ENCODE assay signal across 22 cellular contexts in the genomic region with DNA sequence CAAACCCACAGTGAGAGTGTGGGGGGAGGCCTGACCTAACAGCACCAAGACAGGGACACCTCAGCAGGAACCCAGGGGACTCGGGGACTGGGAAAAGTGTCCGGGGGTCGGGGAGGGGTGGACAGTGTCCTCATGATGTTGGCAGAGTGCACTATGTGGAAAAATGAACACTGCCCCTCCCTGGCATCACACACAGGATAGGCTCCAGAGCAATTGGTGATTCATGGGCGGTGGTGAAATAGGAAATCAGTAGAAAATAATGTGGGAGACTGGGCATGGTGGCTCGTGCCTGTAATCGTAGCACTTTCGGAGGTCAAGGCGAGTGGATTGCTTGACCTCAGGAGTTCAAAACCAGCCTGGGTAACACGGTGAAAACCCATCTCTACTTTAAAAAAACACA. TPM values are rescaled to one million over a fixed set of nuclear protein-coding genes. Genes with fewer than 3 reads are reported as not detected.
"Had no signal": no experiment of that assay in that cellular context is flagged by ENCODE, and none has a peak within 500 bp of the region (broad histone marks: within the 10 kb centered on the region; RNA-seq: fewer than 3 reads in every experiment).

No MANE protein-coding gene starts in this region.

- H3K27me3 Mint-ChIP-seq: stimulated activated naive CD8-positive, alpha-beta T cell treated with anti-CD3 and anti-CD28 coated beads, Interleukin-15, Interleukin-2, amounts not matched to agents 100 ng/mL and 50 ng/mL, for 24 hours had no signal

- DNase-seq: dermis blood vessel endothelial cell; effector memory CD4-positive, alpha-beta T cell; erythroblast; esophagus squamous epithelium; gastrocnemius medialis; head of caudate nucleus; left ventricle myocardium superior; natural killer cell; psoas muscle; right cardiac atrium; sigmoid colon; stimulated activated CD4-positive, alpha-beta T cell treated with anti-CD3 and anti-CD28 coated beads, Interleukin-4, amount 100 ng/mL, for 4 hours; thyroid gland; trophoblast cell had no signal

- H3K27ac Mint-ChIP-seq: natural killer cell; stimulated activated memory B cell treated with anti-CD40 and anti-IgM and Interleukin-4, amounts not matched to agents 10 μg/mL and 1 μg/mL and 100 μg/mL, for 72 hours; stimulated activated naive CD8-positive, alpha-beta T cell treated with anti-CD3 and anti-CD28 coated beads, Interleukin-15, Interleukin-2, amounts not matched to agents 100 ng/mL and 50 ng/mL, for 24 hours had no signal

- H3K4me3 ChIP-seq: coronary artery, esophagus squamous epithelium, gastrocnemius medialis, lower lobe of right lung, psoas muscle, sigmoid colon, thyroid gland, vagina had no signal

- H3K9ac ChIP-seq: parathyroid adenoma had no signal

- H3K27me3 ChIP-seq: gastrocnemius medialis, neutrophil, sigmoid colon, thyroid gland, vagina had no signal

- H3K4me1 Mint-ChIP-seq: natural killer cell had no signal

- H2AFZ ChIP-seq: parathyroid adenoma had no signal

- H3K27ac ChIP-seq: coronary artery, esophagus squamous epithelium, gastrocnemius medialis, lower lobe of right lung, neutrophil, parathyroid adenoma, psoas muscle, sigmoid colon, thyroid gland, vagina had no signal

- H3K9me3 ChIP-seq: esophagus squamous epithelium, gastrocnemius medialis, lower lobe of right lung, neutrophil, psoas muscle, sigmoid colon, thyroid gland, vagina had no signal

- H3K4me3 Mint-ChIP-seq: natural killer cell; stimulated activated memory B cell treated with anti-CD40 and anti-IgM and Interleukin-4, amounts not matched to agents 10 μg/mL and 1 μg/mL and 100 μg/mL, for 72 hours; stimulated activated naive CD8-positive, alpha-beta T cell treated with anti-CD3 and anti-CD28 coated beads, Interleukin-15, Interleukin-2, amounts not matched to agents 100 ng/mL and 50 ng/mL, for 24 hours had no signal

- H3K4me1 ChIP-seq: gastrocnemius medialis, lower lobe of right lung, parathyroid adenoma, psoas muscle, sigmoid colon, thyroid gland, vagina had no signal

- H3K36me3 Mint-ChIP-seq: natural killer cell had no signal

- H3K9me3 Mint-ChIP-seq: natural killer cell; stimulated activated memory B cell treated with anti-CD40 and anti-IgM and Interleukin-4, amounts not matched to agents 10 μg/mL and 1 μg/mL and 100 μg/mL, for 72 hours; stimulated activated naive CD8-positive, alpha-beta T cell treated with anti-CD3 and anti-CD28 coated beads, Interleukin-15, Interleukin-2, amounts not matched to agents 100 ng/mL and 50 ng/mL, for 24 hours had no signal

- H3K79me2 ChIP-seq: parathyroid adenoma had no signal

RNA-seq across cellular contexts. Expression of a gene that starts 3.6 kb away (rescaled TPM):
- total RNA-seq: skeletal muscle tissue had no signal
